Comparison of ENCODE assay signal across 1 cellular context in genomic region chr7:126657137-126657536, GRCh38.
TF ChIP-seq lines count a peak whose summit lies in the region.

No MANE protein-coding gene starts in this region.

TF ChIP-seq in GM12878, 131 proteins besides CTCF, POLR2A, EP300 and RAD21 (continued from another document and continues in another):
- TF ChIP-seq BCLAF1 (IDR thresholded peaks at IDR 0.05): no peak
- no peak for TF ChIP-seq KLF5 (IDR thresholded peaks at IDR 0.05; ENCODE audit: partially characterized antibody)
- TF ChIP-seq CEBPZ (IDR thresholded peaks at IDR 0.05; ENCODE audit: low read depth, low read length): no peak
- no peak for TF ChIP-seq SPI1 (IDR thresholded peaks at IDR 0.05; ENCODE audit: borderline replicate concordance, insufficient read depth, low read depth, low read length)
- TF ChIP-seq ZBTB40 (IDR thresholded peaks at IDR 0.05; ENCODE audit: borderline replicate concordance): 0 out of 2 replicates have a peak, but pooled peaks have one; percentile 5
- TF ChIP-seq ZBTB4 (CRISPR knock-in tag; IDR thresholded peaks at IDR 0.05): no peak
- no peak for TF ChIP-seq MTA3 (IDR thresholded peaks at IDR 0.05; ENCODE audit: borderline replicate concordance, low read length)
- peak; percentile 73; the same call in 1 of the 2 replicates for TF ChIP-seq ZSCAN29 (IDR thresholded peaks at IDR 0.05)
- TF ChIP-seq CBFB (IDR thresholded peaks at IDR 0.05; ENCODE audit: low read depth): peak; percentile 52; the same call in 1 of the 2 replicates
- TF ChIP-seq RFX5 (IDR thresholded peaks at IDR 0.05; ENCODE audit: low read depth, low read length): no peak
- TF ChIP-seq ZNF384 (IDR thresholded peaks at IDR 0.05; ENCODE audit: borderline replicate concordance, low read depth, low read length): no peak
- TF ChIP-seq USF1 (IDR thresholded peaks at IDR 0.05; ENCODE audit: borderline replicate concordance, extremely low read length, insufficient read depth, low read depth, low read length): no peak
- no peak for TF ChIP-seq MEF2A (IDR thresholded peaks at IDR 0.05; ENCODE audit: insufficient read depth, low read depth, low read length)
- TF ChIP-seq JUNB (IDR thresholded peaks at IDR 0.05): no peak
- no peak for TF ChIP-seq SKIL (IDR thresholded peaks at IDR 0.05; ENCODE audit: low read depth, poor library complexity, severe bottlenecking)
- no peak for TF ChIP-seq PKNOX1 (IDR thresholded peaks at IDR 0.05)
- no peak for TF ChIP-seq BHLHE40 (IDR thresholded peaks at IDR 0.05; ENCODE audit: borderline replicate concordance in 1 of 2, low read depth in 2 of 2, low read length in 1 of 2)
- TF ChIP-seq HCFC1 (IDR thresholded peaks at IDR 0.05; ENCODE audit: low read length): no peak
- no peak for TF ChIP-seq ZZZ3 (IDR thresholded peaks at IDR 0.05; ENCODE audit: control insufficient read depth, insufficient read length, low read depth)
- TF ChIP-seq NR2C2 (IDR thresholded peaks at IDR 0.05; ENCODE audit: borderline replicate concordance, control insufficient read depth, insufficient read length, low read depth): no peak
- no peak for TF ChIP-seq PRDM15 (CRISPR knock-in tag; IDR thresholded peaks at IDR 0.05)
- TF ChIP-seq ETV6 (conservative IDR thresholded peaks at IDR 0.05 in 1 of 2, IDR thresholded peaks at IDR 0.05 in 1 of 2; ENCODE audit: borderline replicate concordance in 1 of 2, low read depth in 1 of 2): no peak
- TF ChIP-seq FOS (IDR thresholded peaks at IDR 0.05; ENCODE audit: borderline replicate concordance, extremely low read depth, insufficient read length): no peak
- TF ChIP-seq SUZ12 (IDR thresholded peaks at IDR 0.05; ENCODE audit: unreplicated experiment): no peak
- no peak for TF ChIP-seq RAD51 (IDR thresholded peaks at IDR 0.05)
- no peak for TF ChIP-seq CHD4 (IDR thresholded peaks at IDR 0.05)
- TF ChIP-seq KAT2A (conservative IDR thresholded peaks at IDR 0.05; ENCODE audit: control insufficient read depth, low read depth, low read length): no peak
- TF ChIP-seq BCL11A (IDR thresholded peaks at IDR 0.05; ENCODE audit: low read depth, low read length): no peak
